In the genomic region with DNA sequence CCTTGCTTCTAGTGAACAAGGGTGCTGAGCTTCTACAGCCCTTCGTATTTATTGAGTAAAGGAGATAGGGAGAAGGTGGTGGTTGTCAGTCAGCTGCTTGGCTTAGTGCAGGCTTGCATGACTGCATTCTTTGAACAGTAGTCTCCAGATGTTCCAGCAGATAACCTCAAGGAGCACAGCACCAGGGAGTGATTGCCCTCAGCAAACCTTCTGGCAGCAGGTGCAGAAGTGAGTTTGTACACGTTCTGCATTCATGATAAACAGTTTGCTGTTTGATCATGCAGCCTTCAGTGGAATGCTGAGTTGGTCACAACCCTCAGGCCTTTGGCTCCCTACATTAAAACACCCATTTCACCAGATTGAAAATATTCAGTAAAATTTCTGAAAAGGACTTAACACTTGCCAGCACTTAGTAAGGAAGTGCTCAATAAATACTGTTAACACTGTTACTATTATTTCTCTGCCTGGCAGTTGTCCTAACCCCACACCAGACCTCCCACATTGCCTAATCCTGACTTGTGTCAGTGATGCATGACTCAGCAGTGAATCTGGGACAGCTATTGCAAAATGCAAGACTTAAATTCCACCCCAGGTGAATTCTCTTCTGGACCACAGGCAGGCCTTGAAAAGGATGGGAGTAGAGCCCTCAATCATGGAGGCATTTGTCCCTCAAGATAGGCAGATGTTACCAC, we compare ENCODE assay signal across 14 cellular contexts. TPM values are rescaled to one million over a fixed set of nuclear protein-coding genes. Genes with fewer than 3 reads are reported as not detected.
DNase-seq lines count a peak whose midpoint lies in the region; ATAC-seq and TF ChIP-seq lines count a peak whose summit lies in the region.
"Had no signal": no experiment of that assay in that cellular context is flagged by ENCODE, and none has a peak within 500 bp of the region (broad histone marks: within the 10 kb centered on the region; RNA-seq: fewer than 3 reads in every experiment).

No MANE protein-coding gene starts in this region.

- H3K4me3 ChIP-seq in AG09309 (ENCODE audit: control insufficient read depth, low read depth, low read length) (no peak overlapping the region), neural progenitor cell (no peak overlapping the region)
- H3K4me3 ChIP-seq in Jurkat, Clone E6-1 (ENCODE audit: low read length) = no peak overlapping the region
- H3K4me3 ChIP-seq: heart left ventricle, mucosa of descending colon, spleen had no signal

- no peak for TF ChIP-seq CTCF in AG09309 (IDR thresholded peaks at IDR 0.05; ENCODE audit: control insufficient read depth, insufficient read depth, low read depth, low read length, missing control alignments)
- no peak for TF ChIP-seq CTCF in neural progenitor cell (IDR thresholded peaks at IDR 0.05)

- DNase-seq in AG09309 (ENCODE audit: low read depth) = peak; percentile 81
- DNase-seq in Jurkat, Clone E6-1 (ENCODE audit: low read depth, low spot score) = peak; percentile 42
- peak; percentile 49 for DNase-seq in astrocyte of the hippocampus (ENCODE audit: low read depth, low spot score)
- peak; percentile 78 for DNase-seq in left lobe of liver (ENCODE audit: low spot score)
- no peak for DNase-seq in neural progenitor cell (ENCODE audit: low spot score)
- no peak for DNase-seq in NCI-H1694 treated with DMSO at 0.1 percent for 48 hours (lab: John Stamatoyannopoulos, UW)
- no peak for DNase-seq in superior temporal gyrus (ENCODE audit: extremely low spot score)
- DNase-seq: CD4-positive, alpha-beta memory T cell; heart left ventricle; mucosa of descending colon; NCI-H82; spleen; T-helper 2 cell had no signal

- peaks cover 10% of the 10 kb centered on the region for H3K4me1 Mint-ChIP-seq in neural progenitor cell

- no peaks in the 10 kb centered on the region for H4K20me1 ChIP-seq in neural progenitor cell (ENCODE audit: low read depth)

- H3K4me3 Mint-ChIP-seq in neural progenitor cell = no peak overlapping the region

- no peak overlapping the region for H3K27ac ChIP-seq in neural progenitor cell
- H3K27ac ChIP-seq: heart left ventricle, spleen had no signal

- no peaks in the 10 kb centered on the region for H3K36me3 ChIP-seq in neural progenitor cell
- H3K36me3 ChIP-seq: heart left ventricle, spleen had no signal

- ATAC-seq in left lobe of liver (peak; percentile 45), GM18861 (IDR thresholded peaks at IDR 0.05; ENCODE audit: unreplicated experiment) (no peak)
- ATAC-seq: mucosa of descending colon had no signal

- peaks cover 26% of the 10 kb centered on the region for H3K9me3 Mint-ChIP-seq in neural progenitor cell

- no peak overlapping the region for H3K9ac ChIP-seq in neural progenitor cell

- no peaks in the 10 kb centered on the region for H3K4me1 ChIP-seq in neural progenitor cell

- no peak overlapping the region for H3K4me2 ChIP-seq in neural progenitor cell

- H3K79me2 ChIP-seq in neural progenitor cell (ENCODE audit: low read depth) = no peaks in the 10 kb centered on the region

- H3K36me3 Mint-ChIP-seq in neural progenitor cell = no peaks in the 10 kb centered on the region

- peaks cover 3% of the 10 kb centered on the region for H3K27me3 ChIP-seq in neural progenitor cell
- H3K27me3 ChIP-seq: heart left ventricle, spleen had no signal

- peaks cover 14% of the 10 kb centered on the region for H3K27me3 Mint-ChIP-seq in neural progenitor cell (ENCODE audit: insufficient read depth, low read depth)
- H3K27me3 Mint-ChIP-seq: CD4-positive, alpha-beta memory T cell had no signal

- H3K9me3 ChIP-seq in neural progenitor cell (ENCODE audit: low read depth) = no peaks in the 10 kb centered on the region

- H3F3A ChIP-seq in neural progenitor cell (ENCODE audit: low read depth) = peaks cover 4% of the 10 kb centered on the region

- no peak overlapping the region for H3K27ac Mint-ChIP-seq in neural progenitor cell
- H3K27ac Mint-ChIP-seq: CD4-positive, alpha-beta memory T cell had no signal

- H2AFZ ChIP-seq in neural progenitor cell (replicated peaks) = no peak overlapping the region

RNA-seq across cellular contexts. Expression of a gene that starts 18.9 kb away (rescaled TPM):
- polyA plus RNA-seq in Jurkat, Clone E6-1 (2012; ENCODE audit: insufficient read depth, insufficient read length) = 3.2 TPM
- total RNA-seq in left lobe of liver (2.0 TPM), neural progenitor cell (ENCODE audit: low replicate concordance) (0.77 and 1.4 TPM in 2 replicates)
- polyA plus RNA-seq: CD4-positive, alpha-beta memory T cell had no signal

RNA-seq across cellular contexts. Expression of a gene that starts 38.5 kb away (rescaled TPM):
- not detected for polyA plus RNA-seq in Jurkat, Clone E6-1 (2012; ENCODE audit: insufficient read depth, insufficient read length)
- total RNA-seq in left lobe of liver (0.40 TPM), neural progenitor cell (ENCODE audit: low replicate concordance) (not detected in 2 replicates)
- total RNA-seq: CD4-positive, alpha-beta memory T cell had no signal
- polyA plus RNA-seq: heart left ventricle had no signal

RNA-seq across cellular contexts. Expression of a gene that starts 44.1 kb away (rescaled TPM):
- polyA plus RNA-seq in Jurkat, Clone E6-1 (2012; ENCODE audit: insufficient read depth, insufficient read length) = 37.0 TPM
- total RNA-seq in left lobe of liver (46.4 TPM), neural progenitor cell (ENCODE audit: low replicate concordance) (3.6 and 7.4 TPM in 2 replicates)

Comparison
In these comparisons a context has a peak if more than half of its experiments do, and no peak if none do; other contexts are left out.
1. DNase-seq: peak in AG09309 (single experiment), Jurkat, Clone E6-1 (single experiment), astrocyte of the hippocampus (single experiment) and left lobe of liver (single experiment); none in neural progenitor cell (single experiment), NCI-H1694 treated with DMSO at 0.1 percent for 48 hours (single experiment) and superior temporal gyrus (single experiment).